Comparison of ENCODE assay signal across 29 cellular contexts in the genomic region with DNA sequence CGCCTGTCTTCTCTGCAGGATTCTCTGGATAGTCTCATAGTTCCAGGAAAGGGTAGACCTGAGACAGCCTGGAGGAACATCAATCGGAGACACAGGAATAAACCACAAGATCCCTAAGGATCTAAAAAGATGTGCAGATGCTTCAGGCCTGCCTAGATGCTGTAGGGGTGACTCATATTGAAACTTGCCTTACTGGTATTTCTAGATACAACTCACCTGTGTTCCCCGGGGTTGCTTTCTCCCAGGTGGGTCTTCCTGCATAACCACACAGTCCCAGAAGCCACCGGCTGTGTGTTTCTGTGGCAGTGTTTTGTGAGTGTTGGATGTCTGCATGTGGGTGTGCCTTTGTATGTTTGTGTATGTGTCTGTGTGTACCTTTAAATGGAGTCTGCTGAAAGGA.
DNase-seq lines count a peak whose midpoint lies in the region; ATAC-seq, FAIRE-seq and TF ChIP-seq lines count a peak whose summit lies in the region.
"Had no signal": no experiment of that assay in that cellular context is flagged by ENCODE, and none has a peak within 500 bp of the region (broad histone marks: within the 10 kb centered on the region; RNA-seq: fewer than 3 reads in every experiment).

No MANE protein-coding gene starts in this region.

- H3K27me3 ChIP-seq in bronchial epithelial cell (ENCODE audit: control insufficient read depth, insufficient read depth, low read length) (no peaks in the 10 kb centered on the region), prostate gland (replicated peaks; ENCODE audit: insufficient read depth) (no peaks in the 10 kb centered on the region)
- H3K27me3 ChIP-seq: BE2C, BLaER1 had no signal

- H3K36me3 ChIP-seq in bronchial epithelial cell (ENCODE audit: control insufficient read depth, insufficient read depth, low read length) (no peaks in the 10 kb centered on the region), prostate gland (no peaks in the 10 kb centered on the region)
- H3K36me3 ChIP-seq: BE2C, BLaER1 had no signal

- H3K4me1 ChIP-seq in prostate gland (replicated peaks), result no peaks in the 10 kb centered on the region
- H3K4me1 ChIP-seq: BE2C, BLaER1 had no signal

- H3K36me3 Mint-ChIP-seq in activated naive CD4-positive, alpha-beta T cell treated with anti-CD3 and anti-CD28 coated beads for 36 hours (ENCODE audit: low read depth), result no peaks in the 10 kb centered on the region
- H3K36me3 Mint-ChIP-seq in effector memory CD8-positive, alpha-beta T cell (ENCODE audit: insufficient read depth), result no peaks in the 10 kb centered on the region
- H3K36me3 Mint-ChIP-seq: CD14-positive monocyte; CD4-positive, alpha-beta memory T cell; CD4-positive, CD25-positive, alpha-beta regulatory T cell; CD8-positive, alpha-beta memory T cell had no signal

- intact Hi-C loops in prostate gland (cut with DNase I), result no loop called here
- intact Hi-C loops in activated naive CD4-positive, alpha-beta T cell treated with anti-CD3 and anti-CD28 coated beads for 36 hours (cut with micrococcal nuclease), result no loop called here

- 82% methylated on average over 4 of the region's 4 CpGs for WGBS in prostate gland

- no peak for TF ChIP-seq POLR2A in prostate gland (IDR thresholded peaks at IDR 0.05)

- H3K4me3 ChIP-seq in bronchial epithelial cell (ENCODE audit: low read depth, low read length) (no peak overlapping the region), prostate gland (no peak overlapping the region)
- H3K4me3 ChIP-seq: BLaER1, GM12878 had no signal

- no peaks in the 10 kb centered on the region for H3K9me3 ChIP-seq in prostate gland
- H3K9me3 ChIP-seq: BE2C, BLaER1 had no signal

- TF ChIP-seq CTCF in bronchial epithelial cell (IDR thresholded peaks at IDR 0.05; ENCODE audit: insufficient read depth, low read length, severe bottlenecking) (no peak), prostate gland (IDR thresholded peaks at IDR 0.05) (no peak)

- H3K27ac Mint-ChIP-seq in activated naive CD4-positive, alpha-beta T cell treated with anti-CD3 and anti-CD28 coated beads for 36 hours, result no peak overlapping the region
- H3K27ac Mint-ChIP-seq in effector memory CD8-positive, alpha-beta T cell, result no peak overlapping the region
- H3K27ac Mint-ChIP-seq: CD14-positive monocyte; CD4-positive, alpha-beta memory T cell; CD4-positive, CD25-positive, alpha-beta regulatory T cell; CD8-positive, alpha-beta memory T cell had no signal

- no peak for ATAC-seq in HG02798 (IDR thresholded peaks at IDR 0.05; ENCODE audit: poor library complexity, unreplicated experiment)
- no peak for ATAC-seq in effector memory CD8-positive, alpha-beta T cell (replicated peaks)
- ATAC-seq: GM12878 had no signal

- no peaks in the 10 kb centered on the region for H3K27me3 Mint-ChIP-seq in activated naive CD4-positive, alpha-beta T cell treated with anti-CD3 and anti-CD28 coated beads for 36 hours (ENCODE audit: low read depth)
- H3K27me3 Mint-ChIP-seq in effector memory CD8-positive, alpha-beta T cell, result no peaks in the 10 kb centered on the region
- H3K27me3 Mint-ChIP-seq: CD4-positive, alpha-beta memory T cell; CD8-positive, alpha-beta memory T cell had no signal

- FAIRE-seq in bronchial epithelial cell (lab: Jason Lieb, UNC), result no peak
- FAIRE-seq: A204.1, GM12878, GM12892, GM19239 had no signal

- no peak overlapping the region for H3K27ac ChIP-seq in epithelial cell of prostate
- no peak overlapping the region for H3K27ac ChIP-seq in prostate gland
- H3K27ac ChIP-seq: BLaER1 had no signal

- H3K9me3 Mint-ChIP-seq in activated naive CD4-positive, alpha-beta T cell treated with anti-CD3 and anti-CD28 coated beads for 36 hours, result no peaks in the 10 kb centered on the region
- peaks cover 0 to 2% of the 10 kb centered on the region in 2 donors for H3K9me3 Mint-ChIP-seq in effector memory CD8-positive, alpha-beta T cell
- H3K9me3 Mint-ChIP-seq: CD4-positive, alpha-beta memory T cell; CD4-positive, CD25-positive, alpha-beta regulatory T cell; CD8-positive, alpha-beta memory T cell had no signal

- no peaks in the 10 kb centered on the region for H3K4me1 Mint-ChIP-seq in activated naive CD4-positive, alpha-beta T cell treated with anti-CD3 and anti-CD28 coated beads for 36 hours (ENCODE audit: low read depth)
- no peaks in the 10 kb centered on the region for H3K4me1 Mint-ChIP-seq in effector memory CD8-positive, alpha-beta T cell (ENCODE audit: low read depth in 2 of 2)
- H3K4me1 Mint-ChIP-seq: CD14-positive monocyte; CD4-positive, alpha-beta memory T cell; CD4-positive, CD25-positive, alpha-beta regulatory T cell; CD8-positive, alpha-beta memory T cell had no signal

- CTCF ChIA-PET in activated naive CD4-positive, alpha-beta T cell treated with anti-CD3 and anti-CD28 coated beads for 36 hours (lab: Charles Lee), result no interaction called here

- no peak overlapping the region for H3K4me3 Mint-ChIP-seq in activated naive CD4-positive, alpha-beta T cell treated with anti-CD3 and anti-CD28 coated beads for 36 hours
- no peak overlapping the region for H3K4me3 Mint-ChIP-seq in effector memory CD8-positive, alpha-beta T cell
- H3K4me3 Mint-ChIP-seq: CD14-positive monocyte; CD4-positive, CD25-positive, alpha-beta regulatory T cell; CD8-positive, alpha-beta memory T cell had no signal

- DNase-seq in LoVo (ENCODE audit: low spot score) (peak; percentile 1), bronchial epithelial cell (ENCODE audit: low read depth) (peak; percentile 44), epithelial cell of prostate (ENCODE audit: low read depth, low spot score) (peak; percentile 22), prostate gland (ENCODE audit: low spot score) (peak; percentile 4), SKM-1 (lab: John Stamatoyannopoulos, UW; ENCODE audit: unreplicated experiment) (no peak)
- DNase-seq in activated naive CD4-positive, alpha-beta T cell treated with anti-CD3 and anti-CD28 coated beads for 36 hours, result no peak
- DNase-seq in effector memory CD8-positive, alpha-beta T cell, result no peak
- DNase-seq: 8988T; ACHN; BE2C; C1 segment of cervical spinal cord; CD4-positive, alpha-beta memory T cell; CD4-positive, CD25-positive, alpha-beta regulatory T cell; CD8-positive, alpha-beta memory T cell; COR-L47; DMS 273 treated with DMSO at 0.1 percent for 48 hours; DMS153; DMS53; DMS79; DND-41; EL; GDM1 had no signal

Comparison
In these comparisons a context has a peak if more than half of its experiments do, and no peak if none do; other contexts are left out.
1. DNase-seq: peak in LoVo (single experiment), bronchial epithelial cell (single experiment), epithelial cell of prostate (single experiment) and prostate gland (single experiment); none in activated naive CD4-positive, alpha-beta T cell treated with anti-CD3 and anti-CD28 coated beads for 36 hours (single experiment), effector memory CD8-positive, alpha-beta T cell (0 of 3) and SKM-1 (single experiment).